Comparison of ENCODE assay signal across 33 cellular contexts in genomic region chrX:40316502-40316901, GRCh38.
"Had no signal": no experiment of that assay in that cellular context is flagged by ENCODE, and none has a peak within 500 bp of the region (broad histone marks: within the 10 kb centered on the region; RNA-seq: fewer than 3 reads in every experiment).

No MANE protein-coding gene starts in this region.

- H3K4me3 ChIP-seq: MG63, PC-9, SJCRH30, SK-N-MC had no signal

- H2AFZ ChIP-seq: PC-9 had no signal

- H3K27me3 ChIP-seq: MG63, SJCRH30 had no signal

- H3K9me3 ChIP-seq: MG63, SJCRH30 had no signal

- DNase-seq: Kasumi-1, MG63, NCI-H1048, NCI-H1092 treated with DMSO at 0.1 percent for 48 hours, NCI-H1105 treated with DMSO at 0.1 percent for 48 hours, NCI-H1417, NCI-H1436, NCI-H146, NCI-H1694, NCI-H187, NCI-H1930, NCI-H2029 treated with DMSO at 0.1 percent for 48 hours, NCI-H2081 treated with DMSO at 0.1 percent for 48 hours, NCI-H2107, NCI-H2171, NCI-H226, NCI-H446 treated with DMSO at 0.1 percent for 48 hours, NCI-H510A, NCI-H524, NCI-H526, NCI-H69, NCI-H748 treated with DMSO at 0.1 percent for 48 hours, NCI-H82, PC-9, SHP77, SIG-M5, SJCRH30 had no signal

- H3K4me2 ChIP-seq: PC-9 had no signal

- FAIRE-seq: RCC 7860 had no signal

- H3K27ac ChIP-seq: PC-9, RWPE1, SJCRH30, SK-N-MC had no signal

- H3K4me1 ChIP-seq: SJCRH30 had no signal

- H3K36me3 ChIP-seq: MG63, SJCRH30 had no signal

- ATAC-seq: Panc1, Right ventricle myocardium inferior, SK-N-SH treated with all-trans-retinoic acid at 6 μM for 48 hours had no signal
